In genomic region chr2:28639836-28640235, GRCh38 we compare ENCODE assay signal across 1 cellular context.
A peak's percentile ranks its signal among the peaks of the same experiment; 100 is the strongest.
TF ChIP-seq lines count a peak whose summit lies in the region.

No MANE protein-coding gene starts in this region.

TF ChIP-seq in GM12878, 131 proteins besides CTCF, POLR2A, EP300 and RAD21 (continued from another document):
- TF ChIP-seq, protein P1, sequence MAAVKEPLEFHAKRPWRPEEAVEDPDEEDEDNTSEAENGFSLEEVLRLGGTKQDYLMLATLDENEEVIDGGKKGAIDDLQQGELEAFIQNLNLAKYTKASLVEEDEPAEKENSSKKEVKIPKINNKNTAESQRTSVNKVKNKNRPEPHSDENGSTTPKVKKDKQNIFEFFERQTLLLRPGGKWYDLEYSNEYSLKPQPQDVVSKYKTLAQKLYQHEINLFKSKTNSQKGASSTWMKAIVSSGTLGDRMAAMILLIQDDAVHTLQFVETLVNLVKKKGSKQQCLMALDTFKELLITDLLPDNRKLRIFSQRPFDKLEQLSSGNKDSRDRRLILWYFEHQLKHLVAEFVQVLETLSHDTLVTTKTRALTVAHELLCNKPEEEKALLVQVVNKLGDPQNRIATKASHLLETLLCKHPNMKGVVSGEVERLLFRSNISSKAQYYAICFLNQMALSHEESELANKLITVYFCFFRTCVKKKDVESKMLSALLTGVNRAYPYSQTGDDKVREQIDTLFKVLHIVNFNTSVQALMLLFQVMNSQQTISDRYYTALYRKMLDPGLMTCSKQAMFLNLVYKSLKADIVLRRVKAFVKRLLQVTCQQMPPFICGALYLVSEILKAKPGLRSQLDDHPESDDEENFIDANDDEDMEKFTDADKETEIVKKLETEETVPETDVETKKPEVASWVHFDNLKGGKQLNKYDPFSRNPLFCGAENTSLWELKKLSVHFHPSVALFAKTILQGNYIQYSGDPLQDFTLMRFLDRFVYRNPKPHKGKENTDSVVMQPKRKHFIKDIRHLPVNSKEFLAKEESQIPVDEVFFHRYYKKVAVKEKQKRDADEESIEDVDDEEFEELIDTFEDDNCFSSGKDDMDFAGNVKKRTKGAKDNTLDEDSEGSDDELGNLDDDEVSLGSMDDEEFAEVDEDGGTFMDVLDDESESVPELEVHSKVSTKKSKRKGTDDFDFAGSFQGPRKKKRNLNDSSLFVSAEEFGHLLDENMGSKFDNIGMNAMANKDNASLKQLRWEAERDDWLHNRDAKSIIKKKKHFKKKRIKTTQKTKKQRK (IDR thresholded peaks at IDR 0.05; ENCODE audit: low read depth, low read length): no peak
- TF ChIP-seq CREM (IDR thresholded peaks at IDR 0.05; ENCODE audit: low read depth) (no peak), NR2C1 (IDR thresholded peaks at IDR 0.05) (no peak), SMC3 (IDR thresholded peaks at IDR 0.05; ENCODE audit: borderline replicate concordance, low read length) (no peak), IKZF2 (IDR thresholded peaks at IDR 0.05) (no peak), RBBP5 (conservative IDR thresholded peaks at IDR 0.05) (no peak), JUNB (IDR thresholded peaks at IDR 0.05) (peak; percentile 68), IRF3 (IDR thresholded peaks at IDR 0.05) (no peak), FOS (IDR thresholded peaks at IDR 0.05; ENCODE audit: borderline replicate concordance, extremely low read depth, insufficient read length) (no peak), USF1 (IDR thresholded peaks at IDR 0.05; ENCODE audit: borderline replicate concordance, extremely low read length, insufficient read depth, low read depth, low read length) (no peak)
- TF ChIP-seq, protein P2, sequence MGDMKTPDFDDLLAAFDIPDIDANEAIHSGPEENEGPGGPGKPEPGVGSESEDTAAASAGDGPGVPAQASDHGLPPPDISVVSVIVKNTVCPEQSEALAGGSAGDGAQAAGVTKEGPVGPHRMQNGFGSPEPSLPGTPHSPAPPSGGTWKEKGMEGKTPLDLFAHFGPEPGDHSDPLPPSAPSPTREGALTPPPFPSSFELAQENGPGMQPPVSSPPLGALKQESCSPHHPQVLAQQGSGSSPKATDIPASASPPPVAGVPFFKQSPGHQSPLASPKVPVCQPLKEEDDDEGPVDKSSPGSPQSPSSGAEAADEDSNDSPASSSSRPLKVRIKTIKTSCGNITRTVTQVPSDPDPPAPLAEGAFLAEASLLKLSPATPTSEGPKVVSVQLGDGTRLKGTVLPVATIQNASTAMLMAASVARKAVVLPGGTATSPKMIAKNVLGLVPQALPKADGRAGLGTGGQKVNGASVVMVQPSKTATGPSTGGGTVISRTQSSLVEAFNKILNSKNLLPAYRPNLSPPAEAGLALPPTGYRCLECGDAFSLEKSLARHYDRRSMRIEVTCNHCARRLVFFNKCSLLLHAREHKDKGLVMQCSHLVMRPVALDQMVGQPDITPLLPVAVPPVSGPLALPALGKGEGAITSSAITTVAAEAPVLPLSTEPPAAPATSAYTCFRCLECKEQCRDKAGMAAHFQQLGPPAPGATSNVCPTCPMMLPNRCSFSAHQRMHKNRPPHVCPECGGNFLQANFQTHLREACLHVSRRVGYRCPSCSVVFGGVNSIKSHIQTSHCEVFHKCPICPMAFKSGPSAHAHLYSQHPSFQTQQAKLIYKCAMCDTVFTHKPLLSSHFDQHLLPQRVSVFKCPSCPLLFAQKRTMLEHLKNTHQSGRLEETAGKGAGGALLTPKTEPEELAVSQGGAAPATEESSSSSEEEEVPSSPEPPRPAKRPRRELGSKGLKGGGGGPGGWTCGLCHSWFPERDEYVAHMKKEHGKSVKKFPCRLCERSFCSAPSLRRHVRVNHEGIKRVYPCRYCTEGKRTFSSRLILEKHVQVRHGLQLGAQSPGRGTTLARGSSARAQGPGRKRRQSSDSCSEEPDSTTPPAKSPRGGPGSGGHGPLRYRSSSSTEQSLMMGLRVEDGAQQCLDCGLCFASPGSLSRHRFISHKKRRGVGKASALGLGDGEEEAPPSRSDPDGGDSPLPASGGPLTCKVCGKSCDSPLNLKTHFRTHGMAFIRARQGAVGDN (IDR thresholded peaks at IDR 0.05): no peak
- TF ChIP-seq, protein P3, sequence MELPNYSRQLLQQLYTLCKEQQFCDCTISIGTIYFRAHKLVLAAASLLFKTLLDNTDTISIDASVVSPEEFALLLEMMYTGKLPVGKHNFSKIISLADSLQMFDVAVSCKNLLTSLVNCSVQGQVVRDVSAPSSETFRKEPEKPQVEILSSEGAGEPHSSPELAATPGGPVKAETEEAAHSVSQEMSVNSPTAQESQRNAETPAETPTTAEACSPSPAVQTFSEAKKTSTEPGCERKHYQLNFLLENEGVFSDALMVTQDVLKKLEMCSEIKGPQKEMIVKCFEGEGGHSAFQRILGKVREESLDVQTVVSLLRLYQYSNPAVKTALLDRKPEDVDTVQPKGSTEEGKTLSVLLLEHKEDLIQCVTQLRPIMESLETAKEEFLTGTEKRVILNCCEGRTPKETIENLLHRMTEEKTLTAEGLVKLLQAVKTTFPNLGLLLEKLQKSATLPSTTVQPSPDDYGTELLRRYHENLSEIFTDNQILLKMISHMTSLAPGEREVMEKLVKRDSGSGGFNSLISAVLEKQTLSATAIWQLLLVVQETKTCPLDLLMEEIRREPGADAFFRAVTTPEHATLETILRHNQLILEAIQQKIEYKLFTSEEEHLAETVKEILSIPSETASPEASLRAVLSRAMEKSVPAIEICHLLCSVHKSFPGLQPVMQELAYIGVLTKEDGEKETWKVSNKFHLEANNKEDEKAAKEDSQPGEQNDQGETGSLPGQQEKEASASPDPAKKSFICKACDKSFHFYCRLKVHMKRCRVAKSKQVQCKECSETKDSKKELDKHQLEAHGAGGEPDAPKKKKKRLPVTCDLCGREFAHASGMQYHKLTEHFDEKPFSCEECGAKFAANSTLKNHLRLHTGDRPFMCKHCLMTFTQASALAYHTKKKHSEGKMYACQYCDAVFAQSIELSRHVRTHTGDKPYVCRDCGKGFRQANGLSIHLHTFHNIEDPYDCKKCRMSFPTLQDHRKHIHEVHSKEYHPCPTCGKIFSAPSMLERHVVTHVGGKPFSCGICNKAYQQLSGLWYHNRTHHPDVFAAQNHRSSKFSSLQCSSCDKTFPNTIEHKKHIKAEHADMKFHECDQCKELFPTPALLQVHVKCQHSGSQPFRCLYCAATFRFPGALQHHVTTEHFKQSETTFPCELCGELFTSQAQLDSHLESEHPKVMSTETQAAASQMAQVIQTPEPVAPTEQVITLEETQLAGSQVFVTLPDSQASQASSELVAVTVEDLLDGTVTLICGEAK (IDR thresholded peaks at IDR 0.05; ENCODE audit: borderline replicate concordance): no peak
TF ChIP-seq in GM12878: peak in this region for 3.
